In the genomic region with DNA sequence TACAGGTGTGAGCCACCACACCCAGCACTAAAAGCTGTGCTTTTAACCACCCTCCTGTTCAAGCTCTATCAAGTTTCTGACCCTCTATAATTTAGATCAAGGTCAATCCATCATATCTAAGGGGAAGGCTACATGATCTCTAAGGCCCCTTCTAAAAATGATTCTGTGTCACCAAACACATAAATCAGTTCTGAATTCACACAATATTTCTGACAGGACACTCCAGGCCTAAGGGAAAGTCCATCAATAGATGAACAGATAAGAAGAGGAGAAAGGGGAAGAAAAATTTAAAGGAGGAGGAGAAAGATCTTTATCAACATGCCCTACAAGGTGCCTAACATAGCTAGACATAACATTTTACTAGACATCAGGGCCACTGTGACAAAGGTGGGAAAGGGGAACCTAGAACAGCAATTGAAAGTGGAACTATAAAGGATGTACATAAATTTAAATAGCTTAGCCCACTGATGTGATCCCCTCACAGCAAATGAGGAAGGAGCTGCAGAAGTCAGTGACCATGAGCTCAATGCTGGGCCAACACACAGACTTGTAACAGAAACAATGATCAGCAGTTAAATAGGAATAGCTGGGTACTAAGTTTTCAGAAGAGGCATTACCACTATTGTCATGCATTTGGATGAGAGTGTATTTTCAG, we compare ENCODE assay signal across 11 cellular contexts. TPM values are rescaled to one million over a fixed set of nuclear protein-coding genes. Genes with fewer than 3 reads are reported as not detected.
DNase-seq lines count a peak whose midpoint lies in the region; ATAC-seq and TF ChIP-seq lines count a peak whose summit lies in the region.
"Had no signal": no experiment of that assay in that cellular context is flagged by ENCODE, and none has a peak within 500 bp of the region (broad histone marks: within the 10 kb centered on the region; RNA-seq: fewer than 3 reads in every experiment).

No MANE protein-coding gene starts in this region.

- POLR2A ChIA-PET in activated B cell treated with CpG ODN at 0.5 μM for 24 hours (lab: Charles Lee) (interaction anchor here (0.5 to 1.9 kb wide), 8 partner anchors 24 to 390 kb away, joined by 3 to 9 read pairs (median 4); a partner anchor contains a TSS), SK-N-SH (lab: Yijun Ruan, JAX) (no interaction called here), WTC11 (lab: Charles Lee) (interaction anchor here (0.6 kb wide), 1 partner anchor 15 kb away, joined by 3 read pairs; no protein-coding TSS in a partner anchor)

- no peak for TF ChIP-seq EP300 in SK-N-SH (IDR thresholded peaks at IDR 0.05; ENCODE audit: borderline replicate concordance in 1 of 2, low read depth in 1 of 2, low read length in 1 of 2)

- no peak for TF ChIP-seq CTCF in GM10266 (IDR thresholded peaks at IDR 0.05; ENCODE audit: control insufficient read depth, insufficient read depth, low read depth, missing control alignments)
- TF ChIP-seq CTCF in activated B cell treated with CpG ODN at 0.5 μM for 24 hours (IDR thresholded peaks at IDR 0.05) = no peak
- no peak for TF ChIP-seq CTCF in SK-N-SH (IDR thresholded peaks at IDR 0.05)
- TF ChIP-seq CTCF in WTC11 (IDR thresholded peaks at IDR 0.05) = no peak

- no peak for TF ChIP-seq RAD21 in SK-N-SH (IDR thresholded peaks at IDR 0.05; ENCODE audit: low read length)

- H3K4me3 ChIP-seq in SK-N-SH (ENCODE audit: low read depth in 2 of 2, low read length in 1 of 2) (no peak overlapping the region), H7 (ENCODE audit: insufficient read depth, low read depth, low read length) (no peak overlapping the region)
- H3K4me3 ChIP-seq: BLaER1 had no signal

- CTCF ChIA-PET in activated B cell treated with CpG ODN at 0.5 μM for 24 hours (lab: Charles Lee) (interaction anchor here (1.0 to 3.6 kb wide), 2 partner anchors 28 to 354 kb away, joined by 6 to 23 read pairs; no protein-coding TSS in a partner anchor), SK-N-SH (lab: Yijun Ruan, JAX) (interaction anchor here (1.0 to 1.7 kb wide), 2 partner anchors 13 to 28 kb away, joined by 4 to 6 read pairs; no protein-coding TSS in a partner anchor), WTC11 (lab: Charles Lee) (interaction anchor here (1.6 kb wide), 1 partner anchor 28 kb away, joined by 10 read pairs; no protein-coding TSS in a partner anchor)

- no peak overlapping the region for H3K4me2 ChIP-seq in SK-N-SH
- H3K4me2 ChIP-seq: BLaER1 had no signal

- H3K4me1 Mint-ChIP-seq in activated B cell treated with CpG ODN at 0.5 μM for 24 hours (peaks cover 64% of the 10 kb centered on the region), WTC11 (peaks cover 14% of the 10 kb centered on the region)

- DNase-seq in GM10266 (ENCODE audit: extremely low spot score) = peak; percentile 23
- DNase-seq in activated B cell treated with CpG ODN at 0.5 μM for 24 hours = no peak
- DNase-seq in SK-N-SH = no peak
- no peak for DNase-seq in WTC11 (ENCODE audit: low spot score)
- DNase-seq in H7 = no peak
- DNase-seq in activated naive CD4-positive, alpha-beta T cell treated with anti-CD3 and anti-CD28 coated beads, Interleukin-2, amount 50 U/mL, for 72 hours (ENCODE audit: low spot score in 2 of 2) = no peak
- DNase-seq: hippocampal formation, NCI-H1105 treated with DMSO at 0.1 percent for 48 hours had no signal

- H3K9ac ChIP-seq in SK-N-SH = no peak overlapping the region
- H3K9ac ChIP-seq: BLaER1 had no signal

- ATAC-seq in GM21423 (IDR thresholded peaks at IDR 0.05; ENCODE audit: unreplicated experiment) = peak; percentile 29
- peak; percentile 18 for ATAC-seq in HG03442 (IDR thresholded peaks at IDR 0.05; ENCODE audit: unreplicated experiment)
- peak; percentile 53 for ATAC-seq in activated B cell treated with CpG ODN at 0.5 μM for 24 hours (ENCODE audit: low read depth)
- ATAC-seq in WTC11 = no peak
- no peak for ATAC-seq in activated naive CD4-positive, alpha-beta T cell treated with anti-CD3 and anti-CD28 coated beads, Interleukin-2, amount 50 U/mL, for 72 hours

- peak overlapping the region; percentile 25 for H3K4me3 Mint-ChIP-seq in activated B cell treated with CpG ODN at 0.5 μM for 24 hours
- no peak overlapping the region for H3K4me3 Mint-ChIP-seq in WTC11

- 0 out of 2 replicates have a peak, but pooled peaks cover 3% of the 10 kb centered on the region for H3K9me2 ChIP-seq in SK-N-SH

- peaks cover 14% of the 10 kb centered on the region for H3K79me2 ChIP-seq in SK-N-SH (ENCODE audit: insufficient read depth)

- H3K27ac ChIP-seq in SK-N-SH (ENCODE audit: low read depth in 2 of 2, low read length in 1 of 2) = no peak overlapping the region
- H3K27ac ChIP-seq: BLaER1 had no signal

- H3F3A ChIP-seq in SK-N-SH (replicated peaks; ENCODE audit: insufficient read depth) = no peaks in the 10 kb centered on the region

- H3K27me3 Mint-ChIP-seq in activated B cell treated with CpG ODN at 0.5 μM for 24 hours (no peaks in the 10 kb centered on the region), WTC11 (ENCODE audit: low read depth) (no peaks in the 10 kb centered on the region)

- peak overlapping the region; percentile 84 for H3K27ac Mint-ChIP-seq in activated B cell treated with CpG ODN at 0.5 μM for 24 hours
- H3K27ac Mint-ChIP-seq in WTC11 = no peak overlapping the region
- H3K27ac Mint-ChIP-seq in activated naive CD4-positive, alpha-beta T cell treated with anti-CD3 and anti-CD28 coated beads, Interleukin-2, amount 50 U/mL, for 72 hours = peak overlapping the region in 1 of 2 donors; percentile 48

- H3K36me3 Mint-ChIP-seq in activated B cell treated with CpG ODN at 0.5 μM for 24 hours (ENCODE audit: low read depth) (peaks cover 12% of the 10 kb centered on the region), WTC11 (no peaks in the 10 kb centered on the region)
- H3K36me3 Mint-ChIP-seq in activated naive CD4-positive, alpha-beta T cell treated with anti-CD3 and anti-CD28 coated beads, Interleukin-2, amount 50 U/mL, for 72 hours = peaks cover 2 to 10% of the 10 kb centered on the region in 2 donors

- H3K9me3 ChIP-seq in SK-N-SH = no peaks in the 10 kb centered on the region
- H3K9me3 ChIP-seq: BLaER1 had no signal

- no peak overlapping the region for H2AFZ ChIP-seq in SK-N-SH (ENCODE audit: low read depth)

- H3K4me1 ChIP-seq in SK-N-SH (ENCODE audit: control insufficient read depth in 1 of 2, insufficient read depth in 2 of 2, low read depth in 1 of 2, low read length in 1 of 2) = peaks cover 0 to 12% of the 10 kb centered on the region in 2 experiments; a peak in 3 of 4 replicates

- no peaks in the 10 kb centered on the region for H3K36me3 ChIP-seq in SK-N-SH (replicated peaks in 1 of 2; ENCODE audit: control insufficient read depth in 1 of 2, insufficient read depth in 2 of 2, low read length in 1 of 2)
- H3K36me3 ChIP-seq in H7 (replicated peaks; ENCODE audit: control insufficient read depth, insufficient read depth, low read length) = no peaks in the 10 kb centered on the region
- H3K36me3 ChIP-seq: BLaER1 had no signal

- no peaks in the 10 kb centered on the region for H4K20me1 ChIP-seq in SK-N-SH (ENCODE audit: insufficient read depth)
- H4K20me1 ChIP-seq: BLaER1 had no signal

- no peaks in the 10 kb centered on the region for H3K27me3 ChIP-seq in SK-N-SH (ENCODE audit: insufficient read depth)
- H3K27me3 ChIP-seq in H7 (ENCODE audit: control insufficient read depth, insufficient read depth, low read length) = no peaks in the 10 kb centered on the region
- H3K27me3 ChIP-seq: BLaER1 had no signal

- H3K9me3 Mint-ChIP-seq in activated B cell treated with CpG ODN at 0.5 μM for 24 hours (peaks cover 4% of the 10 kb centered on the region), WTC11 (no peaks in the 10 kb centered on the region)
- no peaks in the 10 kb centered on the region for H3K9me3 Mint-ChIP-seq in activated naive CD4-positive, alpha-beta T cell treated with anti-CD3 and anti-CD28 coated beads, Interleukin-2, amount 50 U/mL, for 72 hours

- intact Hi-C loops in activated B cell treated with CpG ODN at 0.5 μM for 24 hours (cut with micrococcal nuclease) = loop anchor here (1.0 kb wide), 1 partner anchor 28 kb away; no protein-coding TSS in a partner anchor

TF ChIP-seq in SK-N-SH, 30 proteins besides CTCF, POLR2A, EP300 and RAD21 (continues in another document):
- no peak for TF ChIP-seq CHD2 (IDR thresholded peaks at IDR 0.05; ENCODE audit: low read length, partially characterized antibody)

TF ChIP-seq in WTC11, 78 proteins besides CTCF, POLR2A, EP300 and RAD21 (continues in another document):
- TF ChIP-seq PRRX2 (CRISPR knock-in tag; IDR thresholded peaks at IDR 0.05) (no peak), RORB (CRISPR knock-in tag; IDR thresholded peaks at IDR 0.05) (no peak), NFE2L1 (CRISPR knock-in tag; IDR thresholded peaks at IDR 0.05) (no peak), ZNF121 (CRISPR knock-in tag; IDR thresholded peaks at IDR 0.05) (no peak)
- TF ChIP-seq, protein P1, sequence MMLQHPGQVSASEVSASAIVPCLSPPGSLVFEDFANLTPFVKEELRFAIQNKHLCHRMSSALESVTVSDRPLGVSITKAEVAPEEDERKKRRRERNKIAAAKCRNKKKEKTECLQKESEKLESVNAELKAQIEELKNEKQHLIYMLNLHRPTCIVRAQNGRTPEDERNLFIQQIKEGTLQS (CRISPR knock-in tag; conservative IDR thresholded peaks at IDR 0.05) = no peak
- TF ChIP-seq, protein P2, sequence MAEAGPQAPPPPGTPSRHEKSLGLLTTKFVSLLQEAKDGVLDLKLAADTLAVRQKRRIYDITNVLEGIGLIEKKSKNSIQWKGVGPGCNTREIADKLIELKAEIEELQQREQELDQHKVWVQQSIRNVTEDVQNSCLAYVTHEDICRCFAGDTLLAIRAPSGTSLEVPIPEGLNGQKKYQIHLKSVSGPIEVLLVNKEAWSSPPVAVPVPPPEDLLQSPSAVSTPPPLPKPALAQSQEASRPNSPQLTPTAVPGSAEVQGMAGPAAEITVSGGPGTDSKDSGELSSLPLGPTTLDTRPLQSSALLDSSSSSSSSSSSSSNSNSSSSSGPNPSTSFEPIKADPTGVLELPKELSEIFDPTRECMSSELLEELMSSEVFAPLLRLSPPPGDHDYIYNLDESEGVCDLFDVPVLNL (CRISPR knock-in tag; IDR thresholded peaks at IDR 0.05; ENCODE audit: borderline replicate concordance, low read depth) = no peak

RNA-seq across cellular contexts. Expression of a gene that starts 4.7 kb away (rescaled TPM):
- total RNA-seq in activated B cell treated with CpG ODN at 0.5 μM for 24 hours (29.8 and 34.8 TPM in 2 replicates), WTC11 (2021) (53.9 to 65.1 TPM (median 63.4 TPM) in 3 replicates)
- polyA plus RNA-seq in SK-N-SH (2012; rRNA removed) = 65.0 and 91.7 TPM in 2 replicates
- polyA plus RNA-seq in SK-N-SH (2012; cell fraction: cytosol; rRNA removed) = 87.4 and 92.1 TPM in 2 replicates
- 20.3 and 45.9 TPM in 2 replicates for polyA plus RNA-seq in SK-N-SH (2012; cell fraction: nucleus; rRNA removed)
- 46.4 and 49.9 TPM in 2 replicates for total RNA-seq in H7 (2014; rRNA removed; shearing (Covaris generic))
- total RNA-seq in activated naive CD4-positive, alpha-beta T cell treated with anti-CD3 and anti-CD28 coated beads, Interleukin-2, amount 50 U/mL, for 72 hours = 10 to 100 TPM; 27.8 to 30.0 TPM

RNA-seq across cellular contexts. Expression of a gene that starts 6.0 kb away (rescaled TPM):
- total RNA-seq in activated B cell treated with CpG ODN at 0.5 μM for 24 hours (4.4 and 4.7 TPM in 2 replicates), WTC11 (2021) (21.7 to 28.7 TPM (median 22.0 TPM) in 3 replicates)
- 4.4 and 4.5 TPM in 2 replicates for polyA plus RNA-seq in SK-N-SH (2012; rRNA removed)
- polyA plus RNA-seq in SK-N-SH (2012; cell fraction: cytosol; rRNA removed) = 4.8 and 6.4 TPM in 2 replicates
- polyA plus RNA-seq in SK-N-SH (2012; cell fraction: nucleus; rRNA removed) = 1.5 and 3.1 TPM in 2 replicates
- total RNA-seq in H7 (2014; rRNA removed; shearing (Covaris generic)) = 29.4 and 37.3 TPM in 2 replicates
- total RNA-seq in activated naive CD4-positive, alpha-beta T cell treated with anti-CD3 and anti-CD28 coated beads, Interleukin-2, amount 50 U/mL, for 72 hours = 10 to 100 TPM; 16.2 to 21.4 TPM

Comparison
In these comparisons a context has a peak if more than half of its experiments do, and no peak if none do; other contexts are left out.
1. ATAC-seq: peak in GM21423 (single experiment), HG03442 (single experiment) and activated B cell treated with CpG ODN at 0.5 μM for 24 hours (single experiment); none in WTC11 (single experiment) and activated naive CD4-positive, alpha-beta T cell treated with anti-CD3 and anti-CD28 coated beads, Interleukin-2, amount 50 U/mL, for 72 hours (0 of 2).